ENCODE assay signal across 10 cellular contexts in the genomic region with DNA sequence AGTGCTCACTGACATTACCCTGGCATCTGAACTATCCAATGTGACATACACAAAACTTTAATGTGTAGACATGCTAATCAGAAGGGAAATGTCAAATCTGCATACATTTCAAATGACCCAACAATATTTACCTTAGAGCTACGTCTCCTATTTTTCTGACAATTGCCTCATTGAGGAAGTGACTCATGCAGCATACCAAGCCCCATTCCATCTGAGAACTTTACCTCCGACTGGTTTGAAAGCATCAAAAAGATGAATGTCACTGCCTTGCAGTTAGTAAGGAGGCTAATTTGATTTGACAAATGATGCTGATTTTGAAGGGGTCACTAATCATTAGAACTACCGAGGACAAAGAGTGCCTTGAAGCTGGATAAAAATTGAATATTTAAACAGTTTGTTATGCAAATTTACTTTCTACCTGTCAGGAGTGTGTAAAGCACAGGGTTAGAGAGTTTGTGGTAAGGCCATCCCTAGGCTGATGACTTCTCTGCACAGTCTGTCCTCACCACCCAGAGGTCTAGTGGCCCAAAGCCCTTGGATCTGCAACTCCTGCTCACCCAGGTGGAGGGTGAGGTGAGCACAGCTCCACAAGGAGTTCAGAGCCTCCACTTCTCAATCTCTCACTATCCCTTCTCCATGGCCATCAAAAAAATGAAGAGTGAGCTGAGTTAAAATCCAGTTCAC.
DNase-seq lines count a peak whose midpoint lies in the region; ATAC-seq and TF ChIP-seq lines count a peak whose summit lies in the region.
"Had no signal": no experiment of that assay in that cellular context is flagged by ENCODE, and none has a peak within 500 bp of the region (broad histone marks: within the 10 kb centered on the region; RNA-seq: fewer than 3 reads in every experiment).

No MANE protein-coding gene starts in this region.

- H3K4me1 Mint-ChIP-seq in Calu3 (ENCODE audit: low read depth, unreplicated experiment), result peaks cover 61% of the 10 kb centered on the region

- no peaks in the 10 kb centered on the region for H3K27me3 Mint-ChIP-seq in Calu3 (ENCODE audit: unreplicated experiment)

- DNase-seq in Calu3 (peak; percentile 29), NCI-H460 (ENCODE audit: extremely low read depth, low read depth) (peak; percentile 40), dermis blood vessel endothelial cell (peak; percentile 84), mucosa of descending colon (no peak), hypothalamus (lab: John Stamatoyannopoulos, UW) (no peak), NCI-H345 treated with DMSO at 0.1 percent for 48 hours (lab: John Stamatoyannopoulos, UW; ENCODE audit: unreplicated experiment) (no peak)
- no peak for DNase-seq in activated CD4-positive, CD25-positive, alpha-beta regulatory T cell treated with anti-CD3 and anti-CD28 coated beads, Interleukin-2, amount 50 U/mL, for 72 hours
- DNase-seq: NCI-H1105 treated with DMSO at 0.1 percent for 48 hours had no signal

- no peaks in the 10 kb centered on the region for H3K9me3 ChIP-seq in mucosa of descending colon

- H3K4me1 ChIP-seq in mucosa of descending colon (ENCODE audit: low read depth), result no peaks in the 10 kb centered on the region

- BruUV-seq in Calu3 (replicated peaks; lab: Mats Ljungman, UMichigan), result TSS peak; percentile 61

- H3K27ac Mint-ChIP-seq in Calu3 (ENCODE audit: unreplicated experiment), result peak overlapping the region; percentile 96

- no peaks in the 10 kb centered on the region for H3K36me3 ChIP-seq in mucosa of descending colon (ENCODE audit: low read depth)

- H3K4me3 Mint-ChIP-seq in Calu3 (ENCODE audit: low read depth, unreplicated experiment), result peak overlapping the region; percentile 51
- H3K4me3 Mint-ChIP-seq: neural crest cell had no signal

- H3K9me3 Mint-ChIP-seq in Calu3 (ENCODE audit: low read depth, unreplicated experiment), result peaks cover 5% of the 10 kb centered on the region

- CTCF ChIA-PET in Calu3 (lab: Charles Lee), result no interaction called here

- peaks cover 24% of the 10 kb centered on the region for H3K36me3 Mint-ChIP-seq in Calu3 (ENCODE audit: insufficient read depth, unreplicated experiment)

- intact Hi-C loops in Calu3 (cut with micrococcal nuclease; ENCODE audit: unreplicated experiment) (loop anchor here (2.0 kb wide), 1 partner anchor 259 kb away; no protein-coding TSS in a partner anchor), mucosa of descending colon (cut with DNase I, micrococcal nuclease) (no loop called here)

- H3K4me3 ChIP-seq in mucosa of descending colon, result no peak overlapping the region

- peak; percentile 69 for ATAC-seq in mucosa of descending colon
- ATAC-seq in GM21381 (IDR thresholded peaks at IDR 0.05; ENCODE audit: unreplicated experiment), result no peak

- no peak for TF ChIP-seq CTCF in Calu3 (IDR thresholded peaks at IDR 0.05; ENCODE audit: unreplicated experiment)
- TF ChIP-seq CTCF in mucosa of descending colon (IDR thresholded peaks at IDR 0.05), result no peak

Comparison
In these comparisons a context has a peak if more than half of its experiments do, and no peak if none do; other contexts are left out.
1. DNase-seq: peak in Calu3 (single experiment), NCI-H460 (single experiment) and dermis blood vessel endothelial cell (single experiment); none in mucosa of descending colon (0 of 3), activated CD4-positive, CD25-positive, alpha-beta regulatory T cell treated with anti-CD3 and anti-CD28 coated beads, Interleukin-2, amount 50 U/mL, for 72 hours (single experiment), hypothalamus (0 of 51) and NCI-H345 treated with DMSO at 0.1 percent for 48 hours (single experiment).